19 cellular contexts compared by ENCODE assay signal in genomic region chr3:10697918-10698317, GRCh38.
DNase-seq lines count a peak whose midpoint lies in the region; ATAC-seq and TF ChIP-seq lines count a peak whose summit lies in the region.
"Had no signal": no experiment of that assay in that cellular context is flagged by ENCODE, and none has a peak within 500 bp of the region (broad histone marks: within the 10 kb centered on the region; RNA-seq: fewer than 3 reads in every experiment).

No MANE protein-coding gene starts in this region.

- H3K4me1 ChIP-seq in gastrocnemius medialis = peaks cover 0 to 5% of the 10 kb centered on the region in 2 donors

- H3K27ac ChIP-seq in gastrocnemius medialis = no peak overlapping the region

- ATAC-seq in gastrocnemius medialis (no peak), GM19023 (IDR thresholded peaks at IDR 0.05; ENCODE audit: unreplicated experiment) (no peak), GM18868 (IDR thresholded peaks at IDR 0.05; ENCODE audit: unreplicated experiment) (no peak)
- ATAC-seq: T-cell had no signal

- intact Hi-C loops in gastrocnemius medialis (cut with DNase I; ENCODE audit: low total_unique reads) = loop anchor here (10.0 kb wide), 2 partner anchors 183 to 283 kb away; no protein-coding TSS in a partner anchor

- TF ChIP-seq CTCF in epithelial cell of esophagus (IDR thresholded peaks at IDR 0.05; ENCODE audit: insufficient read depth, low read depth, low read length, missing control alignments) (no peak), gastrocnemius medialis (IDR thresholded peaks at IDR 0.05 in 4 of 5, conservative IDR thresholded peaks at IDR 0.05 in 1 of 5) (no peak)

- DNase-seq in A172 (ENCODE audit: low spot score) = peak; percentile 58
- peak; percentile 22 for DNase-seq in H4 (ENCODE audit: low spot score)
- DNase-seq in OCI-M1 (lab: John Stamatoyannopoulos, UW) = peak; percentile 15
- DNase-seq in epithelial cell of esophagus (ENCODE audit: low read depth) = peak; percentile 26
- no peak for DNase-seq in gastrocnemius medialis
- no peak for DNase-seq in DMS79 treated with DMSO at 0.1 percent for 48 hours (lab: John Stamatoyannopoulos, UW)
- DNase-seq: activated CD4-positive, alpha-beta memory T cell treated with anti-CD3 and anti-CD28 coated beads for 36 hours; activated naive CD4-positive, alpha-beta T cell treated with anti-CD3 and anti-CD28 coated beads for 36 hours; activated T-cell treated with anti-CD3 and anti-CD28 coated beads, Interleukin-2, amount 50 U/mL, for 1 hour; aorta; CD4-positive, CD25-positive, alpha-beta regulatory T cell; kidney glomerular epithelial cell; NCI-H187; NCI-H345; nephron progenitor cell; NK-92 treated with Interleukin-12 subunit alpha and Interleukin-12 subunit beta, amount 100 ng/mL, for 24 hours; T-cell had no signal

- TF ChIP-seq POLR2A in gastrocnemius medialis (IDR thresholded peaks at IDR 0.05) = no peak

- no peak overlapping the region for H3K4me3 ChIP-seq in epithelial cell of esophagus (ENCODE audit: low read length)
- H3K4me3 ChIP-seq in gastrocnemius medialis = no peak overlapping the region

- H3K9me3 ChIP-seq in gastrocnemius medialis = no peaks in the 10 kb centered on the region

- H3K27me3 ChIP-seq in gastrocnemius medialis = peaks cover 0 to 4% (median 0%) of the 10 kb centered on the region in 3 donors

- H3K36me3 ChIP-seq in gastrocnemius medialis = no peaks in the 10 kb centered on the region

- in situ Hi-C loops in gastrocnemius medialis (cut with MboI; ENCODE audit: low sequenced_read_pairs in 4 of 4) = no loop called here

Comparison
In these comparisons a context has a peak if more than half of its experiments do, and no peak if none do; other contexts are left out.
1. DNase-seq: peak in A172 (single experiment), H4 (single experiment), OCI-M1 (single experiment) and epithelial cell of esophagus (single experiment); none in gastrocnemius medialis (0 of 2) and DMS79 treated with DMSO at 0.1 percent for 48 hours (single experiment).